1 cellular context compared by ENCODE assay signal in the genomic region with DNA sequence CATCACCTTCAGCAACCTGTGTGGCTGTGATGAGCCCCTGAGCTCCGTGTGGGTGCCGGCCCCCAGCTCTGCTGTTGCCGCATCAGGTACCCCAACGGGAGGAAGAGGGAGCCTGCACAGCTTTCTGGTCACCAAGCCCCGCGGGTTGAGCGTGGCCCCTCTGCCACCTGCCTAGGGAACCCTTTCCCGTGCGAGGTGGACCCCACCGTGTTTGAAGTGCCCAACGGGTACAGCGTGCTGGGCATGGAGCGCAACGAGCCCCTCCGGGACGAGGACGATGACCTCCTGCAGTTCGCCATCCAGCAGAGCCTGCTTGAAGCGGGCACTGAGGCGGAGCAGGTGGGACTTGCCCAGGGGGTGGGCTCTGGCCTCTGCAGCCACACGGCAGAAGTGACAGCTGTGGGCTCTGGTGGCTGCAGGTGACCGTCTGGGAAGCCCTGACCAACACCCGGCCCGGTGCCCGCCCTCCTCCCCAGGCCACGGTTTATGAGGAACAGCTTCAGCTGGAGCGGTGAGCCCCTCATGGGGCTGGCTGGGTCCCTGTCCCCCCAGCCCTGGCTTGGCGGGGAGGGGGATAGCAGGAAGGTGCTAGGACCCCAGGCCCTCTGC.
TF ChIP-seq lines count a peak whose summit lies in the region.

No MANE protein-coding gene starts in this region.

TF ChIP-seq in H1, 55 proteins besides CTCF, POLR2A, EP300 and RAD21:
- TF ChIP-seq PHF8 (conservative IDR thresholded peaks at IDR 0.05; ENCODE audit: low read depth, low read length) (no peak), HDAC6 (IDR thresholded peaks at IDR 0.05; ENCODE audit: low read depth, low read length) (no peak), SIRT6 (IDR thresholded peaks at IDR 0.05; ENCODE audit: low read length) (no peak), EZH2 (IDR thresholded peaks at IDR 0.05; ENCODE audit: low read depth, low read length, severe bottlenecking) (no peak)
